13 cellular contexts compared by ENCODE assay signal in genomic region chrX:115988825-115989224, GRCh38.
DNase-seq lines count a peak whose midpoint lies in the region; ATAC-seq, FAIRE-seq and TF ChIP-seq lines count a peak whose summit lies in the region.
"Had no signal": no experiment of that assay in that cellular context is flagged by ENCODE, and none has a peak within 500 bp of the region (broad histone marks: within the 10 kb centered on the region; RNA-seq: fewer than 3 reads in every experiment).

No MANE protein-coding gene starts in this region.

- H3K27me3 Mint-ChIP-seq in nephron (ENCODE audit: low read depth), result peaks cover 3% of the 10 kb centered on the region
- H3K27me3 Mint-ChIP-seq in WTC11 (ENCODE audit: low read depth), result peaks cover 16% of the 10 kb centered on the region
- H3K27me3 Mint-ChIP-seq: activated naive CD8-positive, alpha-beta T cell treated with anti-CD3 and anti-CD28 coated beads, Interleukin-2, amount 50 U/mL, for 24 hours had no signal

- in situ Hi-C loops in GM13977 (cut with MboI; ENCODE audit: low pct_unique_long_range_greater_than_20kb, low sequenced_read_pairs, unreplicated experiment), result no loop called here

- H3K36me3 Mint-ChIP-seq in nephron (ENCODE audit: low read depth) (no peaks in the 10 kb centered on the region), WTC11 (no peaks in the 10 kb centered on the region)

- H3K9me3 Mint-ChIP-seq in nephron, result peaks cover 23% of the 10 kb centered on the region
- peaks cover 25% of the 10 kb centered on the region for H3K9me3 Mint-ChIP-seq in WTC11

- H3K4me3 Mint-ChIP-seq in nephron, result no peak overlapping the region
- no peak overlapping the region for H3K4me3 Mint-ChIP-seq in WTC11
- H3K4me3 Mint-ChIP-seq: activated naive CD8-positive, alpha-beta T cell treated with anti-CD3 and anti-CD28 coated beads, Interleukin-2, amount 50 U/mL, for 24 hours had no signal

- TF ChIP-seq CTCF in GM13977 (IDR thresholded peaks at IDR 0.05; ENCODE audit: extremely low read depth, insufficient read depth, missing control alignments), result peak; percentile 31
- 0 out of 2 replicates have a peak, but pooled peaks have one; percentile 8 for TF ChIP-seq CTCF in VCaP (conservative IDR thresholded peaks at IDR 0.05)
- TF ChIP-seq CTCF in nephron (IDR thresholded peaks at IDR 0.05; ENCODE audit: unreplicated experiment in 3 of 3), result peak; percentile 56 to 60 (median 57)
- TF ChIP-seq CTCF in WTC11 (IDR thresholded peaks at IDR 0.05), result no peak

- peak; percentile 15 for DNase-seq in GM13977 (ENCODE audit: low spot score)
- DNase-seq in GDM1 (lab: John Stamatoyannopoulos, UW), result no peak
- DNase-seq in WTC11 (ENCODE audit: low spot score), result no peak
- no peak for DNase-seq in urothelium cell line (ENCODE audit: low spot score)
- DNase-seq: activated naive CD8-positive, alpha-beta T cell treated with anti-CD3 and anti-CD28 coated beads, Interleukin-2, amount 50 U/mL, for 24 hours; NCI-H2227 treated with DMSO at 0.1 percent for 48 hours; stimulated activated CD4-positive, alpha-beta T cell treated with anti-CD3 and anti-CD28 coated beads, Interleukin-2, amount 100 ng/mL, for 48 hours; T-helper 1 cell had no signal

- FAIRE-seq in urothelium cell line (lab: Jason Lieb, UNC), result no peak
- FAIRE-seq: endometrium had no signal

- H3K4me1 Mint-ChIP-seq in nephron (peaks cover 6% of the 10 kb centered on the region), WTC11 (peaks cover 13% of the 10 kb centered on the region)
- H3K4me1 Mint-ChIP-seq: activated naive CD8-positive, alpha-beta T cell treated with anti-CD3 and anti-CD28 coated beads, Interleukin-2, amount 50 U/mL, for 24 hours had no signal

- POLR2A ChIA-PET in WTC11 (lab: Charles Lee), result no interaction called here

- peak; percentile 73 for ATAC-seq in HG03460 (IDR thresholded peaks at IDR 0.05; ENCODE audit: unreplicated experiment)
- no peak for ATAC-seq in WTC11
- no peak for ATAC-seq in GM18520 (IDR thresholded peaks at IDR 0.05; ENCODE audit: unreplicated experiment)
- ATAC-seq: activated naive CD8-positive, alpha-beta T cell treated with anti-CD3 and anti-CD28 coated beads, Interleukin-2, amount 50 U/mL, for 24 hours had no signal

- H3K27ac Mint-ChIP-seq in nephron, result peak overlapping the region in 2 of 3 experiments; percentile 53 to 77
- no peak overlapping the region for H3K27ac Mint-ChIP-seq in WTC11
- H3K27ac Mint-ChIP-seq: activated naive CD8-positive, alpha-beta T cell treated with anti-CD3 and anti-CD28 coated beads, Interleukin-2, amount 50 U/mL, for 24 hours had no signal

- CTCF ChIA-PET in WTC11 (lab: Charles Lee), result interaction anchor here (0.6 to 1.3 kb wide), 8 partner anchors 11 to 210 kb away, joined by 3 to 8 read pairs (median 3); no protein-coding TSS in a partner anchor

- no peak overlapping the region for H3K27ac ChIP-seq in VCaP

TF ChIP-seq in WTC11, 78 proteins besides CTCF, POLR2A, EP300 and RAD21:
- TF ChIP-seq GTF2I (CRISPR knock-in tag; conservative IDR thresholded peaks at IDR 0.05), result no peak
- TF ChIP-seq, protein P1, sequence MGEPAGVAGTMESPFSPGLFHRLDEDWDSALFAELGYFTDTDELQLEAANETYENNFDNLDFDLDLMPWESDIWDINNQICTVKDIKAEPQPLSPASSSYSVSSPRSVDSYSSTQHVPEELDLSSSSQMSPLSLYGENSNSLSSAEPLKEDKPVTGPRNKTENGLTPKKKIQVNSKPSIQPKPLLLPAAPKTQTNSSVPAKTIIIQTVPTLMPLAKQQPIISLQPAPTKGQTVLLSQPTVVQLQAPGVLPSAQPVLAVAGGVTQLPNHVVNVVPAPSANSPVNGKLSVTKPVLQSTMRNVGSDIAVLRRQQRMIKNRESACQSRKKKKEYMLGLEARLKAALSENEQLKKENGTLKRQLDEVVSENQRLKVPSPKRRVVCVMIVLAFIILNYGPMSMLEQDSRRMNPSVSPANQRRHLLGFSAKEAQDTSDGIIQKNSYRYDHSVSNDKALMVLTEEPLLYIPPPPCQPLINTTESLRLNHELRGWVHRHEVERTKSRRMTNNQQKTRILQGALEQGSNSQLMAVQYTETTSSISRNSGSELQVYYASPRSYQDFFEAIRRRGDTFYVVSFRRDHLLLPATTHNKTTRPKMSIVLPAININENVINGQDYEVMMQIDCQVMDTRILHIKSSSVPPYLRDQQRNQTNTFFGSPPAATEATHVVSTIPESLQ (CRISPR knock-in tag; IDR thresholded peaks at IDR 0.05), result no peak
- TF ChIP-seq HMGXB4 (CRISPR knock-in tag; IDR thresholded peaks at IDR 0.05), result no peak
- TF ChIP-seq, protein P2, sequence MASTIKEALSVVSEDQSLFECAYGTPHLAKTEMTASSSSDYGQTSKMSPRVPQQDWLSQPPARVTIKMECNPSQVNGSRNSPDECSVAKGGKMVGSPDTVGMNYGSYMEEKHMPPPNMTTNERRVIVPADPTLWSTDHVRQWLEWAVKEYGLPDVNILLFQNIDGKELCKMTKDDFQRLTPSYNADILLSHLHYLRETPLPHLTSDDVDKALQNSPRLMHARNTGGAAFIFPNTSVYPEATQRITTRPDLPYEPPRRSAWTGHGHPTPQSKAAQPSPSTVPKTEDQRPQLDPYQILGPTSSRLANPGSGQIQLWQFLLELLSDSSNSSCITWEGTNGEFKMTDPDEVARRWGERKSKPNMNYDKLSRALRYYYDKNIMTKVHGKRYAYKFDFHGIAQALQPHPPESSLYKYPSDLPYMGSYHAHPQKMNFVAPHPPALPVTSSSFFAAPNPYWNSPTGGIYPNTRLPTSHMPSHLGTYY (CRISPR knock-in tag; IDR thresholded peaks at IDR 0.05), result no peak
- TF ChIP-seq NFYB (CRISPR knock-in tag; conservative IDR thresholded peaks at IDR 0.05; ENCODE audit: low read depth), result no peak
- TF ChIP-seq, protein P3, sequence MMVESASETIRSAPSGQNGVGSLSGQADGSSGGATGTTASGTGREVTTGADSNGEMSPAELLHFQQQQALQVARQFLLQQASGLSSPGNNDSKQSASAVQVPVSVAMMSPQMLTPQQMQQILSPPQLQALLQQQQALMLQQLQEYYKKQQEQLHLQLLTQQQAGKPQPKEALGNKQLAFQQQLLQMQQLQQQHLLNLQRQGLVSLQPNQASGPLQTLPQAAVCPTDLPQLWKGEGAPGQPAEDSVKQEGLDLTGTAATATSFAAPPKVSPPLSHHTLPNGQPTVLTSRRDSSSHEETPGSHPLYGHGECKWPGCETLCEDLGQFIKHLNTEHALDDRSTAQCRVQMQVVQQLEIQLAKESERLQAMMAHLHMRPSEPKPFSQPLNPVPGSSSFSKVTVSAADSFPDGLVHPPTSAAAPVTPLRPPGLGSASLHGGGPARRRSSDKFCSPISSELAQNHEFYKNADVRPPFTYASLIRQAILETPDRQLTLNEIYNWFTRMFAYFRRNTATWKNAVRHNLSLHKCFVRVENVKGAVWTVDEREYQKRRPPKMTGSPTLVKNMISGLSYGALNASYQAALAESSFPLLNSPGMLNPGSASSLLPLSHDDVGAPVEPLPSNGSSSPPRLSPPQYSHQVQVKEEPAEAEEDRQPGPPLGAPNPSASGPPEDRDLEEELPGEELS (CRISPR knock-in tag; IDR thresholded peaks at IDR 0.05), result no peak
- TF ChIP-seq, protein P4, sequence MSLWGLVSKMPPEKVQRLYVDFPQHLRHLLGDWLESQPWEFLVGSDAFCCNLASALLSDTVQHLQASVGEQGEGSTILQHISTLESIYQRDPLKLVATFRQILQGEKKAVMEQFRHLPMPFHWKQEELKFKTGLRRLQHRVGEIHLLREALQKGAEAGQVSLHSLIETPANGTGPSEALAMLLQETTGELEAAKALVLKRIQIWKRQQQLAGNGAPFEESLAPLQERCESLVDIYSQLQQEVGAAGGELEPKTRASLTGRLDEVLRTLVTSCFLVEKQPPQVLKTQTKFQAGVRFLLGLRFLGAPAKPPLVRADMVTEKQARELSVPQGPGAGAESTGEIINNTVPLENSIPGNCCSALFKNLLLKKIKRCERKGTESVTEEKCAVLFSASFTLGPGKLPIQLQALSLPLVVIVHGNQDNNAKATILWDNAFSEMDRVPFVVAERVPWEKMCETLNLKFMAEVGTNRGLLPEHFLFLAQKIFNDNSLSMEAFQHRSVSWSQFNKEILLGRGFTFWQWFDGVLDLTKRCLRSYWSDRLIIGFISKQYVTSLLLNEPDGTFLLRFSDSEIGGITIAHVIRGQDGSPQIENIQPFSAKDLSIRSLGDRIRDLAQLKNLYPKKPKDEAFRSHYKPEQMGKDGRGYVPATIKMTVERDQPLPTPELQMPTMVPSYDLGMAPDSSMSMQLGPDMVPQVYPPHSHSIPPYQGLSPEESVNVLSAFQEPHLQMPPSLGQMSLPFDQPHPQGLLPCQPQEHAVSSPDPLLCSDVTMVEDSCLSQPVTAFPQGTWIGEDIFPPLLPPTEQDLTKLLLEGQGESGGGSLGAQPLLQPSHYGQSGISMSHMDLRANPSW (CRISPR knock-in tag; conservative IDR thresholded peaks at IDR 0.05; ENCODE audit: low read depth), result no peak
